Comparison of ENCODE assay signal across 8 cellular contexts in genomic region chr1:110408488-110408887, GRCh38. TPM values are rescaled to one million over a fixed set of nuclear protein-coding genes. Genes with fewer than 3 reads are reported as not detected.
DNase-seq lines count a peak whose midpoint lies in the region; ATAC-seq and TF ChIP-seq lines count a peak whose summit lies in the region.

No MANE protein-coding gene starts in this region.

- DNase-seq in GM12865 (ENCODE audit: low read depth) (no peak), PC-3 (peak; percentile 58), epithelial cell of esophagus (ENCODE audit: low read depth) (peak; percentile 23), progenitor cell of endocrine pancreas (ENCODE audit: low spot score, unreplicated experiment) (no peak), CD14-positive monocyte (ENCODE audit: low spot score) (no peak)
- DNase-seq in stimulated activated CD4-positive, alpha-beta T cell treated with anti-CD3 and anti-CD28 coated beads, Interleukin-1b, Interleukin-23, amount 100 ng/mL, for 48 hours, result no peak

- no peaks in the 10 kb centered on the region for H3K27me3 ChIP-seq in PC-3 (ENCODE audit: low read length)

- H3F3A ChIP-seq in PC-3 (ENCODE audit: low read length, unreplicated experiment), result no peaks in the 10 kb centered on the region

- POLR2A ChIA-PET in PC-3 (lab: Charles Lee; ENCODE audit: unreplicated experiment), result interaction anchor here (0.7 kb wide), 1 partner anchor 32 kb away, joined by 3 read pairs; no protein-coding TSS in a partner anchor

- H3K4me2 ChIP-seq in PC-3 (ENCODE audit: low read length), result peak overlapping the region; percentile 97

- H3K36me3 Mint-ChIP-seq in progenitor cell of endocrine pancreas (ENCODE audit: insufficient read depth) (no peaks in the 10 kb centered on the region), CD14-positive monocyte (peaks cover 12 to 16% of the 10 kb centered on the region in 2 donors)

- no TSS peak for BruUV-seq in PC-3 (replicated peaks; lab: Mats Ljungman, UMichigan)

- H3K79me2 ChIP-seq in PC-3 (ENCODE audit: low read length), result peaks cover 29% of the 10 kb centered on the region

- no peaks in the 10 kb centered on the region for H3K9me3 Mint-ChIP-seq in progenitor cell of endocrine pancreas (ENCODE audit: low read depth)
- no peaks in the 10 kb centered on the region for H3K9me3 Mint-ChIP-seq in CD14-positive monocyte

- H3K27ac Mint-ChIP-seq in progenitor cell of endocrine pancreas (no peak overlapping the region), CD14-positive monocyte (peak overlapping the region in 1 of 7 donors; percentile 11)

- ATAC-seq in PC-3, result no peak
- ATAC-seq in GM18868 (IDR thresholded peaks at IDR 0.05; ENCODE audit: unreplicated experiment), result no peak
- no peak for ATAC-seq in GM21786 (IDR thresholded peaks at IDR 0.05; ENCODE audit: unreplicated experiment)

- peaks cover 24% of the 10 kb centered on the region for H3K4me1 Mint-ChIP-seq in progenitor cell of endocrine pancreas (ENCODE audit: low read depth)
- H3K4me1 Mint-ChIP-seq in CD14-positive monocyte, result peaks cover 25% of the 10 kb centered on the region

- H3K9me2 ChIP-seq in PC-3 (replicated peaks; ENCODE audit: low read length), result no peaks in the 10 kb centered on the region

- H3K4me1 ChIP-seq in PC-3 (ENCODE audit: insufficient read depth, low read length), result peaks cover 8% of the 10 kb centered on the region; the same call in 1 of the 2 replicates

- no peak overlapping the region for H3K9ac ChIP-seq in PC-3 (ENCODE audit: low read length)

- H2AFZ ChIP-seq in PC-3 (ENCODE audit: low read length), result no peak overlapping the region

- TF ChIP-seq CTCF in GM12865 (IDR thresholded peaks at IDR 0.05; ENCODE audit: insufficient read depth, low read depth, low read length, missing control alignments), result no peak
- TF ChIP-seq CTCF in PC-3 (conservative IDR thresholded peaks at IDR 0.05; ENCODE audit: low read depth, low read length), result no peak
- TF ChIP-seq CTCF in epithelial cell of esophagus (IDR thresholded peaks at IDR 0.05; ENCODE audit: insufficient read depth, low read depth, low read length, missing control alignments), result no peak
- no peak for TF ChIP-seq CTCF in progenitor cell of endocrine pancreas (IDR thresholded peaks at IDR 0.05; ENCODE audit: unreplicated experiment)
- TF ChIP-seq CTCF in CD14-positive monocyte (IDR thresholded peaks at IDR 0.05), result no peak

- H3K4me3 Mint-ChIP-seq in progenitor cell of endocrine pancreas (ENCODE audit: low read depth) (peak overlapping the region; percentile 99), CD14-positive monocyte (peak overlapping the region in 1 of 2 donors; percentile 100)

- intact Hi-C loops in PC-3 (cut with micrococcal nuclease) (no loop called here), CD14-positive monocyte (cut with micrococcal nuclease) (loop anchor here in 1 of 2 donors (5.0 to 10.0 kb wide), 2 partner anchors 71 to 374 kb away; partner anchors contain the start of genes RBM15 and STRIP1)

- H4K20me1 ChIP-seq in PC-3 (ENCODE audit: low read length), result no peaks in the 10 kb centered on the region

- CTCF ChIA-PET in PC-3 (lab: Charles Lee), result interaction anchor here (0.6 to 1.8 kb wide), 3 partner anchors 52 to 201 kb away, joined by 3 to 9 read pairs (median 3); no protein-coding TSS in a partner anchor

- H3K36me3 ChIP-seq in PC-3 (ENCODE audit: low read depth, low read length), result peaks cover 17% of the 10 kb centered on the region

- H3K4me3 ChIP-seq in GM12865 (ENCODE audit: low read depth, low read length) (peak overlapping the region; percentile 76), PC-3 (ENCODE audit: low read length) (peak overlapping the region; percentile 92), epithelial cell of esophagus (ENCODE audit: low read length) (peak overlapping the region; percentile 98)

- H3K27me3 Mint-ChIP-seq in progenitor cell of endocrine pancreas (no peaks in the 10 kb centered on the region), CD14-positive monocyte (ENCODE audit: low read depth in 3 of 3) (peaks cover 0 to 7% (median 3%) of the 10 kb centered on the region in 3 donors)

- H3K9me3 ChIP-seq in PC-3 (ENCODE audit: low read length), result no peaks in the 10 kb centered on the region

- H3K27ac ChIP-seq in PC-3 (ENCODE audit: low read length), result no peak overlapping the region

RNA-seq across cellular contexts. Expression of gene LAMTOR5, which starts 1.0 kb away (rescaled TPM):
- 143 and 147 TPM in 2 replicates for total RNA-seq in PC-3 (2014; rRNA removed)
- 99.8 and 101 TPM in 2 replicates for total RNA-seq in progenitor cell of endocrine pancreas
- polyA plus RNA-seq in CD14-positive monocyte, result 100 to 1,000 TPM; 368 to 420 TPM

RNA-seq across cellular contexts. Expression of gene SLC16A4, which starts 17.7 kb away (rescaled TPM):
- total RNA-seq in PC-3 (2014; rRNA removed) (0.22 and 0.29 TPM in 2 replicates), progenitor cell of endocrine pancreas (0.46 and 1.0 TPM in 2 replicates)
- polyA plus RNA-seq in CD14-positive monocyte, result under 1 TPM; 0.25 to 0.26 TPM

RNA-seq across cellular contexts. Expression of gene PROK1, which starts 42.5 kb away (rescaled TPM):
- total RNA-seq in PC-3 (2014; rRNA removed) (not detected in 2 replicates), progenitor cell of endocrine pancreas (not detected in 2 replicates)
- not detected for polyA plus RNA-seq in CD14-positive monocyte

Comparison
In these comparisons a context has a peak if more than half of its experiments do, and no peak if none do; other contexts are left out.
1. DNase-seq: peak in PC-3 (single experiment) and epithelial cell of esophagus (single experiment); none in GM12865 (single experiment), progenitor cell of endocrine pancreas (single experiment), CD14-positive monocyte (single experiment) and stimulated activated CD4-positive, alpha-beta T cell treated with anti-CD3 and anti-CD28 coated beads, Interleukin-1b, Interleukin-23, amount 100 ng/mL, for 48 hours (single experiment).
2. Peak in every context shown above with its lines, with median percentiles within 50 percentile points of each other: H3K4me3 ChIP-seq.